Comparison of ENCODE assay signal across 1 cellular context in genomic region chr11:128311742-128312719, GRCh38.
TF ChIP-seq lines count a peak whose summit lies in the region.

No MANE protein-coding gene starts in this region.

TF ChIP-seq in GM12878, 131 proteins besides CTCF, POLR2A, EP300 and RAD21 (continued from another document):
- no peak for TF ChIP-seq RCOR1 (conservative IDR thresholded peaks at IDR 0.05; ENCODE audit: low read depth, low read length)
- no peak for TF ChIP-seq SP1 (IDR thresholded peaks at IDR 0.05; ENCODE audit: low read depth, low read length)
- TF ChIP-seq, protein P1, sequence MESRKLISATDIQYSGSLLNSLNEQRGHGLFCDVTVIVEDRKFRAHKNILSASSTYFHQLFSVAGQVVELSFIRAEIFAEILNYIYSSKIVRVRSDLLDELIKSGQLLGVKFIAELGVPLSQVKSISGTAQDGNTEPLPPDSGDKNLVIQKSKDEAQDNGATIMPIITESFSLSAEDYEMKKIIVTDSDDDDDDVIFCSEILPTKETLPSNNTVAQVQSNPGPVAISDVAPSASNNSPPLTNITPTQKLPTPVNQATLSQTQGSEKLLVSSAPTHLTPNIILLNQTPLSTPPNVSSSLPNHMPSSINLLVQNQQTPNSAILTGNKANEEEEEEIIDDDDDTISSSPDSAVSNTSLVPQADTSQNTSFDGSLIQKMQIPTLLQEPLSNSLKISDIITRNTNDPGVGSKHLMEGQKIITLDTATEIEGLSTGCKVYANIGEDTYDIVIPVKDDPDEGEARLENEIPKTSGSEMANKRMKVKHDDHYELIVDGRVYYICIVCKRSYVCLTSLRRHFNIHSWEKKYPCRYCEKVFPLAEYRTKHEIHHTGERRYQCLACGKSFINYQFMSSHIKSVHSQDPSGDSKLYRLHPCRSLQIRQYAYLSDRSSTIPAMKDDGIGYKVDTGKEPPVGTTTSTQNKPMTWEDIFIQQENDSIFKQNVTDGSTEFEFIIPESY (IDR thresholded peaks at IDR 0.05), result no peak
- TF ChIP-seq E2F4 (IDR thresholded peaks at IDR 0.05; ENCODE audit: low read depth, low read length), result no peak
- TF ChIP-seq CHD1 (IDR thresholded peaks at IDR 0.05; ENCODE audit: low read depth, low read length), result no peak
- peak; percentile 29; the same call in 1 of the 2 replicates for TF ChIP-seq RUNX3 (IDR thresholded peaks at IDR 0.05; ENCODE audit: low read length)
- no peak for TF ChIP-seq ETV6 (conservative IDR thresholded peaks at IDR 0.05 in 1 of 2, IDR thresholded peaks at IDR 0.05 in 1 of 2; ENCODE audit: borderline replicate concordance in 1 of 2, low read depth in 1 of 2)
- no peak for TF ChIP-seq LARP7 (IDR thresholded peaks at IDR 0.05)
- no peak for TF ChIP-seq PML (IDR thresholded peaks at IDR 0.05; ENCODE audit: low read length)
- no peak for TF ChIP-seq HSF1 (IDR thresholded peaks at IDR 0.05; ENCODE audit: low read depth, low read length)
- no peak for TF ChIP-seq CBX3 (IDR thresholded peaks at IDR 0.05; ENCODE audit: borderline replicate concordance, low read depth)
- TF ChIP-seq, protein P2, sequence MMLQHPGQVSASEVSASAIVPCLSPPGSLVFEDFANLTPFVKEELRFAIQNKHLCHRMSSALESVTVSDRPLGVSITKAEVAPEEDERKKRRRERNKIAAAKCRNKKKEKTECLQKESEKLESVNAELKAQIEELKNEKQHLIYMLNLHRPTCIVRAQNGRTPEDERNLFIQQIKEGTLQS (IDR thresholded peaks at IDR 0.05; ENCODE audit: borderline replicate concordance, extremely low read depth, low read depth, low read length), result no peak
